Comparison of ENCODE assay signal across 7 cellular contexts in the genomic region with DNA sequence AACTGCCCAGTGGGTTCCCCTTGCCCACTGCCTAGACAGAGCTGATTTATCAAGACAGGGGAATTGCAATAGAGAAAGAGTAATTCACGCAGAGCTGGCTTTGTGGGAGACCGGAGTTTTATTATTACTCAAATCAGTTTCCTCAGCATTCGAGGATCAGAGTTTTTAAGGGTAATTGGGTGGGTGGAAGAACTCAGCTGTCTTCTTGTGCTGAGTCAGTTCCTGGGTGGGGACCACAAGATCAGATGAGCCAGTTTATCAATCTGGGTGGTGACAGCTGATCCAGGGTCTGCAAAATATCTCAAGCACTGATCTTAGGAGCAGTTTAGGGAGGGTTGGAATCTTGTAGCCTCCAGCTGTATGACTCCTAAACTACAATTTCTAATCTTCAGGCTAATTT.
DNase-seq lines count a peak whose midpoint lies in the region; ATAC-seq and TF ChIP-seq lines count a peak whose summit lies in the region.
"Not testable (repeated sequence)": the region's sequence is repeated elsewhere in the genome, so short reads cannot be mapped to it uniquely, and the experiment has no call there.

No MANE protein-coding gene starts in this region.

- not testable (repeated sequence) for H3K36me3 ChIP-seq in RWPE2 (ENCODE audit: low read depth)

- H3K4me3 Mint-ChIP-seq in effector memory CD8-positive, alpha-beta T cell: peak overlapping the region; percentile 39 to 45
- not testable (repeated sequence) for H3K4me3 Mint-ChIP-seq in mesothelial cell of epicardium

- DNase-seq in GM12865 (ENCODE audit: low read depth): peak; percentile 25
- DNase-seq in RWPE2 (ENCODE audit: low spot score); effector memory CD8-positive, alpha-beta T cell; mesothelial cell of epicardium (ENCODE audit: low spot score in 2 of 2, unreplicated experiment in 2 of 2): not testable (repeated sequence)
- DNase-seq in activated CD4-positive, alpha-beta T cell treated with anti-CD3 and anti-CD28 coated beads, Interleukin-2, amount 50 U/mL, for 48 hours: peak; percentile 22 to 35
- peak; percentile 37 for DNase-seq in activated naive CD4-positive, alpha-beta T cell treated with Interleukin-2 at 50 U/mL for 16 hours
- DNase-seq in stimulated activated CD4-positive, alpha-beta T cell treated with anti-CD3 and anti-CD28 coated beads, Interleukin-15, amount 100 ng/mL, for 48 hours (ENCODE audit: low read depth in 2 of 2): peak; percentile 7 to 15

- not testable (repeated sequence) for H3K9me3 ChIP-seq in RWPE2 (ENCODE audit: severe bottlenecking)

- H3K9me3 Mint-ChIP-seq in effector memory CD8-positive, alpha-beta T cell; mesothelial cell of epicardium: not testable (repeated sequence)

- H3K36me3 Mint-ChIP-seq in effector memory CD8-positive, alpha-beta T cell (ENCODE audit: insufficient read depth); mesothelial cell of epicardium: not testable (repeated sequence)

- H3K4me1 ChIP-seq in RWPE2 (ENCODE audit: insufficient read depth, poor library complexity, severe bottlenecking): peaks cover 23% of the 10 kb centered on the region

- H3K27ac Mint-ChIP-seq in effector memory CD8-positive, alpha-beta T cell: peak overlapping the region; percentile 45 to 57
- peak overlapping the region; percentile 83 for H3K27ac Mint-ChIP-seq in mesothelial cell of epicardium

- H3K27me3 Mint-ChIP-seq in effector memory CD8-positive, alpha-beta T cell; mesothelial cell of epicardium (ENCODE audit: low read depth): not testable (repeated sequence)

- TF ChIP-seq CTCF in GM12865 (IDR thresholded peaks at IDR 0.05; ENCODE audit: insufficient read depth, low read depth, low read length, missing control alignments); RWPE2 (IDR thresholded peaks at IDR 0.05; ENCODE audit: poor library complexity, severe bottlenecking); mesothelial cell of epicardium (IDR thresholded peaks at IDR 0.05; ENCODE audit: unreplicated experiment): not testable (repeated sequence)

- not testable (repeated sequence) for H3K27me3 ChIP-seq in RWPE2 (ENCODE audit: insufficient read depth, poor library complexity, severe bottlenecking)

- not testable (repeated sequence) for ATAC-seq in RWPE2 (ENCODE audit: low read depth); effector memory CD8-positive, alpha-beta T cell (replicated peaks)

- not testable (repeated sequence) for H3K4me3 ChIP-seq in GM12865 (ENCODE audit: low read depth, low read length); RWPE2 (ENCODE audit: severe bottlenecking)

- peak overlapping the region; percentile 14 for H3K27ac ChIP-seq in RWPE2 (ENCODE audit: poor library complexity, severe bottlenecking)

- H3K4me1 Mint-ChIP-seq in effector memory CD8-positive, alpha-beta T cell (ENCODE audit: low read depth in 2 of 2): peaks cover 8 to 18% of the 10 kb centered on the region in 2 donors
- H3K4me1 Mint-ChIP-seq in mesothelial cell of epicardium: peaks cover 53% of the 10 kb centered on the region
